In genomic region chr5:39208471-39208870, GRCh38 we compare ENCODE assay signal across 1 cellular context.
TF ChIP-seq lines count a peak whose summit lies in the region.

No MANE protein-coding gene starts in this region.

TF ChIP-seq in WTC11, 78 proteins besides CTCF, POLR2A, EP300 and RAD21 (continued from another document):
- no peak for TF ChIP-seq PREB (CRISPR knock-in tag; IDR thresholded peaks at IDR 0.05; ENCODE audit: borderline replicate concordance)
- no peak for TF ChIP-seq ZMAT4 (CRISPR knock-in tag; IDR thresholded peaks at IDR 0.05)
- no peak for TF ChIP-seq NFATC4 (CRISPR knock-in tag; IDR thresholded peaks at IDR 0.05)
- no peak for TF ChIP-seq CBFB (CRISPR knock-in tag; IDR thresholded peaks at IDR 0.05; ENCODE audit: low read depth)
- TF ChIP-seq FOXP4 (CRISPR knock-in tag; IDR thresholded peaks at IDR 0.05) = no peak
- TF ChIP-seq IRF1 (CRISPR knock-in tag; IDR thresholded peaks at IDR 0.05) = no peak
- TF ChIP-seq MYBL2 (CRISPR knock-in tag; IDR thresholded peaks at IDR 0.05) = no peak
- no peak for TF ChIP-seq NFE2L1 (CRISPR knock-in tag; IDR thresholded peaks at IDR 0.05)
- no peak for TF ChIP-seq ZBTB21 (CRISPR knock-in tag; IDR thresholded peaks at IDR 0.05; ENCODE audit: borderline replicate concordance)
- TF ChIP-seq E2F4 (CRISPR knock-in tag; IDR thresholded peaks at IDR 0.05; ENCODE audit: borderline replicate concordance, low read depth) = no peak
- no peak for TF ChIP-seq ZNF219 (CRISPR knock-in tag; IDR thresholded peaks at IDR 0.05; ENCODE audit: borderline replicate concordance)
- no peak for TF ChIP-seq RELA (CRISPR knock-in tag; IDR thresholded peaks at IDR 0.05; ENCODE audit: borderline replicate concordance)
- no peak for TF ChIP-seq USF1 (CRISPR knock-in tag; IDR thresholded peaks at IDR 0.05)
- no peak for TF ChIP-seq ELF4 (CRISPR knock-in tag; IDR thresholded peaks at IDR 0.05; ENCODE audit: low read depth)
- TF ChIP-seq AFF4 (CRISPR knock-in tag; IDR thresholded peaks at IDR 0.05; ENCODE audit: borderline replicate concordance) = no peak
- TF ChIP-seq CREB1 (CRISPR knock-in tag; IDR thresholded peaks at IDR 0.05) = no peak
